ENCODE assay signal across 18 cellular contexts in the genomic region with DNA sequence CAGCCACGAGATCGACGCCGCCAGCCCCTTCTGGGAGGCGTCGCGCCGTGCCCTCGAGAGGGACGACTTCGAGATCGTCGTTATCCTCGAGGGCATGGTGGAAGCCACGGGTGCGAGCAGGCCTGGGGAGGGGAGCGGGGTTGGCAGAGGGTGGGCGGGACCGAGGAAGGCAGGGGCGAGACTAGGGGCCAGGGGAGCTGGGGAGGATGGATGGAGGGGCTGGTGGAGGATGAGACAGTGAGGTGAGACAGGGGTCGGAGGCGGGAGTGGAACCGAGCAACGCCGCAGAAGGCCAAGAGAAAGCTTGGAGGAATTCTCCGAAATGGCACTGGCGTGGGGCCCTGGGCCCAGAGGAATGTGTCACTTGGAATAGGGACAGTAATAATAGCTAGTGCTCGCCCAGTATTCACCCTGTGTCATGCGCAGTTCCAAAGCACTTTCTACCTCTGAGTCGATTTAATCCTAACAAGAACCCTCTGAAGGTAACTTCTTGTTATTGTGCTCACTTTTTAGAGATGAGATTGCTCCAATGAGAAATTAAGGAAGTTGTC. TPM values are rescaled to one million over a fixed set of nuclear protein-coding genes. Genes with fewer than 3 reads are reported as not detected.
"Had no signal": no experiment of that assay in that cellular context is flagged by ENCODE, and none has a peak within 500 bp of the region (broad histone marks: within the 10 kb centered on the region; RNA-seq: fewer than 3 reads in every experiment).

No MANE protein-coding gene starts in this region.

- FAIRE-seq: astrocyte, colon, endometrium, frontal cortex had no signal

- H3K4me3 ChIP-seq: mucosa of descending colon had no signal

- H3K36me3 ChIP-seq: breast epithelium, neutrophil had no signal

- H3K9me3 ChIP-seq: breast epithelium, mucosa of descending colon, neutrophil had no signal

- H3K9me3 Mint-ChIP-seq: activated naive CD4-positive, alpha-beta T cell treated with anti-CD3 and anti-CD28 coated beads for 36 hours; activated naive CD8-positive, alpha-beta T cell treated with anti-CD3 and anti-CD28 coated beads, Interleukin-2, amount 50 U/mL, for 24 hours; activated T-helper 2 cell treated with anti-CD3 and anti-CD28 coated beads, Interferon-gamma antibody, Interleukin-2, Interleukin-4, amounts not matched to agents 10 μg/mL and 5 μg/mL and 100 μg/mL, durations not matched to agents 14 hours and 24 hours and 36 hours; naive B cell; stimulated activated naive CD8-positive, alpha-beta T cell treated with anti-CD3 and anti-CD28 coated beads, Interleukin-15, amount 100 ng/mL, for 72 hours had no signal

- H3K9ac ChIP-seq: parathyroid adenoma had no signal

- H3K4me1 ChIP-seq: parathyroid adenoma had no signal

- H3K27ac Mint-ChIP-seq: activated naive CD4-positive, alpha-beta T cell treated with anti-CD3 and anti-CD28 coated beads for 36 hours; activated naive CD8-positive, alpha-beta T cell treated with anti-CD3 and anti-CD28 coated beads, Interleukin-2, amount 50 U/mL, for 24 hours; activated T-helper 2 cell treated with anti-CD3 and anti-CD28 coated beads, Interferon-gamma antibody, Interleukin-2, Interleukin-4, amounts not matched to agents 10 μg/mL and 5 μg/mL and 100 μg/mL, durations not matched to agents 14 hours and 24 hours and 36 hours; stimulated activated naive CD8-positive, alpha-beta T cell treated with anti-CD3 and anti-CD28 coated beads, Interleukin-15, amount 100 ng/mL, for 72 hours had no signal

- H3K27ac ChIP-seq: breast epithelium, neutrophil, parathyroid adenoma had no signal

RNA-seq across cellular contexts. Expression of a gene that starts 3.5 kb away (rescaled TPM):
- total RNA-seq: activated naive CD4-positive, alpha-beta T cell treated with anti-CD3 and anti-CD28 coated beads for 36 hours; activated T-helper 2 cell treated with anti-CD3 and anti-CD28 coated beads, Interferon-gamma antibody, Interleukin-2, Interleukin-4, amounts not matched to agents 10 μg/mL and 5 μg/mL and 100 μg/mL, durations not matched to agents 14 hours and 24 hours and 36 hours; astrocyte; breast epithelium; left ventricle myocardium superior; SK-MEL-5; smooth muscle cell; T-helper 2 cell treated with Interferon-gamma antibody and Interleukin-4, amounts not matched to agents 100 ng/mL and 5 ng/mL, for 36 hours; ureter had no signal
- polyA plus RNA-seq: smooth muscle cell had no signal

RNA-seq across cellular contexts. Expression of a gene that starts 14.9 kb away (rescaled TPM):
- total RNA-seq: activated naive CD4-positive, alpha-beta T cell treated with anti-CD3 and anti-CD28 coated beads for 36 hours; activated T-helper 2 cell treated with anti-CD3 and anti-CD28 coated beads, Interferon-gamma antibody, Interleukin-2, Interleukin-4, amounts not matched to agents 10 μg/mL and 5 μg/mL and 100 μg/mL, durations not matched to agents 14 hours and 24 hours and 36 hours; left ventricle myocardium superior; smooth muscle cell; T-helper 2 cell treated with Interferon-gamma antibody and Interleukin-4, amounts not matched to agents 100 ng/mL and 5 ng/mL, for 36 hours; ureter had no signal
- polyA plus RNA-seq: smooth muscle cell had no signal

RNA-seq across cellular contexts. Expression of a gene that starts 30.7 kb away (rescaled TPM):
- total RNA-seq: activated naive CD4-positive, alpha-beta T cell treated with anti-CD3 and anti-CD28 coated beads for 36 hours; activated T-helper 2 cell treated with anti-CD3 and anti-CD28 coated beads, Interferon-gamma antibody, Interleukin-2, Interleukin-4, amounts not matched to agents 10 μg/mL and 5 μg/mL and 100 μg/mL, durations not matched to agents 14 hours and 24 hours and 36 hours; SK-MEL-5; smooth muscle cell; T-helper 2 cell treated with Interferon-gamma antibody and Interleukin-4, amounts not matched to agents 100 ng/mL and 5 ng/mL, for 36 hours had no signal
- polyA plus RNA-seq: smooth muscle cell had no signal
